ENCODE assay signal across 21 cellular contexts in genomic region chr11:110897035-110897434, GRCh38.
DNase-seq lines count a peak whose midpoint lies in the region; ATAC-seq, FAIRE-seq and TF ChIP-seq lines count a peak whose summit lies in the region.
"Had no signal": no experiment of that assay in that cellular context is flagged by ENCODE, and none has a peak within 500 bp of the region (broad histone marks: within the 10 kb centered on the region; RNA-seq: fewer than 3 reads in every experiment).

No MANE protein-coding gene starts in this region.

- H3K18ac ChIP-seq in IMR-90 (ENCODE audit: low read depth, low read length): peak overlapping the region; percentile 79; the same call in 1 of the 2 replicates

- H3K14ac ChIP-seq in IMR-90 (replicated peaks; ENCODE audit: low read depth, low read length): no peak overlapping the region

- no peaks in the 10 kb centered on the region for H3K9me3 ChIP-seq in IMR-90 (ENCODE audit: control insufficient read depth, insufficient read depth, low read length)
- H3K9me3 ChIP-seq: ascending aorta, Caco-2, esophagus muscularis mucosa, SJSA1, stomach had no signal

- H2AFZ ChIP-seq in IMR-90 (replicated peaks; ENCODE audit: low read length, poor library complexity): no peak overlapping the region
- H2AFZ ChIP-seq: hepatocyte had no signal

- TF ChIP-seq CTCF in AG09309 (IDR thresholded peaks at IDR 0.05; ENCODE audit: control insufficient read depth, insufficient read depth, low read depth, low read length, missing control alignments) (no peak), IMR-90 (conservative IDR thresholded peaks at IDR 0.05; ENCODE audit: low read depth, low read length) (no peak), choroid plexus epithelial cell (conservative IDR thresholded peaks at IDR 0.05; ENCODE audit: low read depth, low read length) (no peak)

- no peak for ATAC-seq in IMR-90 (ENCODE audit: low read depth)
- ATAC-seq: GM12878 had no signal

- in situ Hi-C loops in IMR-90 (cut with MboI; ENCODE audit: low sequenced_read_pairs): no loop called here

- no peak for FAIRE-seq in GM12892 (lab: Jason Lieb, UNC)
- FAIRE-seq: GM12878 had no signal

- no peaks in the 10 kb centered on the region for H4K20me1 ChIP-seq in IMR-90 (ENCODE audit: insufficient read depth, low read length)

- no peak for TF ChIP-seq POLR2A in IMR-90 (IDR thresholded peaks at IDR 0.05; ENCODE audit: low read depth, low read length)
- no peak for TF ChIP-seq POLR2A in GM12892 (IDR thresholded peaks at IDR 0.05; ENCODE audit: low read depth, low read length)

- no peaks in the 10 kb centered on the region for H3K36me3 ChIP-seq in IMR-90 (ENCODE audit: control insufficient read depth, insufficient read depth, low read length)
- H3K36me3 ChIP-seq: ascending aorta, esophagus muscularis mucosa, SJSA1, stomach had no signal

- CTCF ChIA-PET in IMR-90 (lab: Yijun Ruan, JAX): interaction anchor here (0.6 kb wide), 1 partner anchor 74 kb away, joined by 3 read pairs; no protein-coding TSS in a partner anchor

- WGBS in IMR-90 (ENCODE audit: extremely low coverage in 2 of 2, insufficient read length in 1 of 2), 2 experiments: 93% methylated on average over 2 of the region's 3 CpGs; no CpG with 5 or more reads in 1 of the 2 experiments

- H2AK5ac ChIP-seq in IMR-90 (ENCODE audit: low read depth, low read length): peak overlapping the region; percentile 67; the same call in 1 of the 2 replicates

- dilution Hi-C loops in IMR-90 (cut with HindIII; ENCODE audit: low sequenced_read_pairs, unreplicated experiment): no loop called here

- H3K9me1 ChIP-seq in IMR-90 (ENCODE audit: insufficient read depth, low read length): no peaks in the 10 kb centered on the region; the same call in 1 of the 2 replicates

- no peak overlapping the region for H2BK15ac ChIP-seq in IMR-90 (ENCODE audit: low read depth, low read length)

- BruUV-seq in IMR-90 (replicated peaks; lab: Mats Ljungman, UMichigan): no TSS peak

- peak overlapping the region; percentile 49; the same call in 1 of the 2 replicates for H4K5ac ChIP-seq in IMR-90 (ENCODE audit: low read depth, low read length)

- no peaks in the 10 kb centered on the region for H3K79me1 ChIP-seq in IMR-90 (ENCODE audit: low read depth in 1 of 2, low read length in 2 of 2)

- peaks cover 8% of the 10 kb centered on the region for H3K4me1 ChIP-seq in IMR-90 (ENCODE audit: control insufficient read depth, insufficient read depth, low read length)
- H3K4me1 ChIP-seq: ascending aorta, Caco-2, SJSA1 had no signal

- DNase-seq in AG09309 (ENCODE audit: low read depth) (peak; percentile 76), IMR-90 (peak; percentile 80), choroid plexus epithelial cell (ENCODE audit: low read depth) (peak; percentile 72), myocyte (ENCODE audit: low read depth) (peak; percentile 46), DMS53 treated with DMSO at 0.1 percent for 48 hours (lab: John Stamatoyannopoulos, UW; ENCODE audit: unreplicated experiment) (no peak), SK-N-DZ (ENCODE audit: low spot score) (no peak), GM12892 (ENCODE audit: insufficient read length) (no peak), T1000 (lab: John Stamatoyannopoulos, UW) (no peak)
- DNase-seq: activated CD4-positive, alpha-beta T cell treated with anti-CD3 and anti-CD28 coated beads for 1 hour; activated effector memory CD4-positive, alpha-beta T cell treated with Interleukin-2 at 50 U/mL for 16 hours; Caco-2; midbrain; MM.1S; NCI-H187 treated with DMSO at 0.1 percent for 48 hours; stomach; T-helper 9 cell had no signal

- H3K9ac ChIP-seq in IMR-90 (ENCODE audit: low read depth, low read length): no peak overlapping the region

- H3K4ac ChIP-seq in IMR-90 (ENCODE audit: low read depth, low read length): no peak overlapping the region; the same call in 1 of the 2 replicates

- TF ChIP-seq RAD21 in IMR-90 (IDR thresholded peaks at IDR 0.05; ENCODE audit: low read length): no peak

- intact Hi-C loops in IMR-90 (cut with micrococcal nuclease): no loop called here

- POLR2A ChIA-PET in IMR-90 (lab: Charles Lee; ENCODE audit: unreplicated experiment): no interaction called here

- H4K91ac ChIP-seq in IMR-90 (ENCODE audit: insufficient read depth, low read depth, low read length): no peak overlapping the region

- no peak overlapping the region for H3K23ac ChIP-seq in IMR-90 (ENCODE audit: low read depth, low read length)

- H2AK9ac ChIP-seq in IMR-90 (replicated peaks; ENCODE audit: low read depth, low read length, poor library complexity): no peak overlapping the region

- H3K27me3 ChIP-seq in IMR-90 (ENCODE audit: control insufficient read depth, insufficient read depth, low read length): no peaks in the 10 kb centered on the region
- H3K27me3 ChIP-seq: ascending aorta, esophagus muscularis mucosa, hepatocyte, SJSA1, stomach had no signal

- peak overlapping the region; percentile 55; the same call in 1 of the 2 replicates for H2BK20ac ChIP-seq in IMR-90 (ENCODE audit: low read depth, low read length)

- H3K4me3 ChIP-seq in AG09309 (ENCODE audit: control insufficient read depth, low read depth, low read length) (no peak overlapping the region), IMR-90 (ENCODE audit: insufficient read depth, low read depth, low read length) (no peak overlapping the region), choroid plexus epithelial cell (ENCODE audit: low read depth, low read length) (no peak overlapping the region)
- H3K4me3 ChIP-seq: ascending aorta, esophagus muscularis mucosa, GM12878, hepatocyte, SJSA1, stomach had no signal

- H2BK120ac ChIP-seq in IMR-90 (ENCODE audit: low read depth, low read length): peak overlapping the region; percentile 43

- no peak overlapping the region for H4K8ac ChIP-seq in IMR-90 (ENCODE audit: low read depth in 2 of 2, low read length in 2 of 2)

- H2BK5ac ChIP-seq in IMR-90 (ENCODE audit: low read depth, low read length, poor library complexity, severe bottlenecking): no peak overlapping the region

- H3K27ac ChIP-seq in IMR-90 (ENCODE audit: insufficient read depth, low read length): no peak overlapping the region
- H3K27ac ChIP-seq: ascending aorta, esophagus muscularis mucosa, hepatocyte, SJSA1, stomach had no signal

- H3K56ac ChIP-seq in IMR-90 (ENCODE audit: extremely low read depth, insufficient read depth, low read length): no peak overlapping the region

- H3K4me2 ChIP-seq in IMR-90 (ENCODE audit: low read depth, low read length): no peak overlapping the region
- H3K4me2 ChIP-seq: hepatocyte had no signal

TF ChIP-seq in IMR-90, 13 proteins besides CTCF, POLR2A, EP300 and RAD21:
- TF ChIP-seq MAFK (IDR thresholded peaks at IDR 0.05; ENCODE audit: low read depth, low read length): 0 out of 2 replicates have a peak, but pooled peaks have one; percentile 26
- TF ChIP-seq NFE2L2 (IDR thresholded peaks at IDR 0.05; ENCODE audit: low read depth, low read length): peak; percentile 70; the same call in 1 of the 2 replicates
- no peak for TF ChIP-seq MAZ (IDR thresholded peaks at IDR 0.05; ENCODE audit: borderline replicate concordance, low read depth, low read length)
- TF ChIP-seq CHD1 (IDR thresholded peaks at IDR 0.05; ENCODE audit: low read depth, low read length): no peak
- no peak for TF ChIP-seq USF2 (IDR thresholded peaks at IDR 0.05; ENCODE audit: low read depth, low read length)
- TF ChIP-seq SMC3 (IDR thresholded peaks at IDR 0.05; ENCODE audit: low read depth, low read length): no peak

Comparison
In these comparisons a context has a peak if more than half of its experiments do, and no peak if none do; other contexts are left out.
1. DNase-seq: peak in AG09309 (single experiment), IMR-90 (single experiment), choroid plexus epithelial cell (single experiment) and myocyte (single experiment); none in DMS53 treated with DMSO at 0.1 percent for 48 hours (single experiment), SK-N-DZ (single experiment), GM12892 (single experiment) and T1000 (single experiment).